8 cellular contexts compared by ENCODE assay signal in the genomic region with DNA sequence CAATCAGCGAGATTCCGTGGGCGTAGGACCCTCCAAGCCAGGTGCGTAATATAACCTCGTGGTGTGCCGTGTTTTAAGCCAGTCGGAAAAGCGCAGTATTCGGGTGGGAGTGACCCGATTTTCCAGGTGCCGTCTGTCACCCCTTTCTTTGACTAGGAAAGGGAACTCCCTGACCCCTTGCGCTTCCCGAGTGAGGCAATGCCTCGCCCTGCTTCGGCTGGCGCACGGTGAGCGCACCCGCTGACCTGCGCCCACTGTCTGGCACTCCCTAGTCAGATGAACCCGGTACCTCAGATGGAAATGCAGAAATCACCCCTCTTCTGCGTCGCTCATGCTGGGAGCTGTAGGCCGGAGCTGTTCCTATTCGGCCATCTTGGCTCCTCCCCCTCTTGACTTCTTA.
A peak's percentile ranks its signal among the peaks of the same experiment; 100 is the strongest.
DNase-seq lines count a peak whose midpoint lies in the region; ATAC-seq, FAIRE-seq and TF ChIP-seq lines count a peak whose summit lies in the region.
"Not testable (repeated sequence)": the region's sequence is repeated elsewhere in the genome, so short reads cannot be mapped to it uniquely, and the experiment has no call there.

No MANE protein-coding gene starts in this region.

- POLR2A ChIA-PET in H1 (lab: Charles Lee; ENCODE audit: partially characterized antibody) = not testable (repeated sequence)

- FAIRE-seq in H1 (lab: Jason Lieb, UNC) = not testable (repeated sequence)

- H3K4me3 ChIP-seq in GM23338 (peak overlapping the region; percentile 46), HUES48 (ENCODE audit: low read depth, low read length) (peak overlapping the region; percentile 39; the same call in 1 of the 2 replicates), NT2/D1 (ENCODE audit: insufficient read length, low read depth) (peak overlapping the region; percentile 43), H1 (ENCODE audit: extremely low read depth in 1 of 4, insufficient read depth in 2 of 4, low read depth in 3 of 4, low read length in 4 of 4) (peak overlapping the region in 2 of 4 experiments; percentile 30 to 36; a peak in 3 of 8 replicates), iPS DF 6.9 (ENCODE audit: low read length) (peak overlapping the region; percentile 24; the same call in 1 of the 2 replicates)
- H3K4me3 ChIP-seq in mesendoderm (ENCODE audit: low read length); trophoblast cell (ENCODE audit: low read depth, low read length): not testable (repeated sequence)

- peak overlapping the region; percentile 58 for H3K4me3 Mint-ChIP-seq in GM23338

- H3K56ac ChIP-seq in H1 (replicated peaks; ENCODE audit: insufficient read length, low read depth, low read length) = not testable (repeated sequence)
- H3K56ac ChIP-seq in mesendoderm (ENCODE audit: low read length) = peak overlapping the region; percentile 34

- H3K14ac ChIP-seq in H1 (ENCODE audit: insufficient read length); trophoblast cell (ENCODE audit: low read length): not testable (repeated sequence)

- H2BK15ac ChIP-seq in H1 (ENCODE audit: low read length); mesendoderm (replicated peaks; ENCODE audit: low read depth): not testable (repeated sequence)

- not testable (repeated sequence) for TF ChIP-seq RAD21 in H1 (IDR thresholded peaks at IDR 0.05 in 1 of 2, conservative IDR thresholded peaks at IDR 0.05 in 1 of 2; ENCODE audit: low read depth in 2 of 2, low read length in 2 of 2)

- peak overlapping the region; percentile 44; the same call in 1 of the 2 replicates for H3K27ac Mint-ChIP-seq in GM23338

- H3K79me1 ChIP-seq in H1 (ENCODE audit: low read depth, low read length); mesendoderm (ENCODE audit: low read length); trophoblast cell (ENCODE audit: low read length): not testable (repeated sequence)

- not testable (repeated sequence) for H2BK20ac ChIP-seq in H1 (ENCODE audit: low read length)

- not testable (repeated sequence) for TF ChIP-seq EP300 in H1 (IDR thresholded peaks at IDR 0.05; ENCODE audit: borderline replicate concordance in 1 of 2, low read depth in 2 of 2, low read length in 2 of 2)

- H3K9me3 Mint-ChIP-seq in GM23338 = not testable (repeated sequence)

- 0 out of 2 replicates have a peak overlapping the region, but pooled peaks have one; percentile 52 for H2BK5ac ChIP-seq in H1 (ENCODE audit: low read depth, low read length)
- H2BK5ac ChIP-seq in mesendoderm (ENCODE audit: low read length); trophoblast cell (ENCODE audit: low read depth, low read length, poor library complexity): not testable (repeated sequence)

- not testable (repeated sequence) for H3K9ac ChIP-seq in HUES48 (ENCODE audit: low read depth, low read length); NT2/D1 (ENCODE audit: insufficient read length, low read depth); mesendoderm (ENCODE audit: low read length); trophoblast cell (ENCODE audit: low read length)
- peak overlapping the region in 2 of 4 experiments; percentile 37 to 54; a peak in 1 of 7 replicates for H3K9ac ChIP-seq in H1 (replicated peaks in 1 of 4; ENCODE audit: extremely low read depth in 1 of 4, low read depth in 3 of 4, low read length in 3 of 4)

- H3K9me2 ChIP-seq in GM23338 (ENCODE audit: insufficient read depth) = not testable (repeated sequence)

- H3K4me2 ChIP-seq in GM23338 (peak overlapping the region; percentile 51; the same call in 1 of the 2 replicates), H1 (ENCODE audit: insufficient read depth in 1 of 2, low read depth in 2 of 2, low read length in 2 of 2) (peak overlapping the region; percentile 33 to 63; a peak in 3 of 4 replicates)
- H3K4me2 ChIP-seq in mesendoderm (ENCODE audit: low read length); trophoblast cell (ENCODE audit: low read length): not testable (repeated sequence)

- H3K4me1 Mint-ChIP-seq in GM23338 = peaks cover 12% of the 10 kb centered on the region

- not testable (repeated sequence) for H3K23me2 ChIP-seq in H1 (ENCODE audit: low read depth, low read length)

- H2AFZ ChIP-seq in GM23338 (peak overlapping the region; percentile 90; the same call in 1 of the 2 replicates), H1 (ENCODE audit: low read length) (peak overlapping the region; percentile 85)
- not testable (repeated sequence) for H2AFZ ChIP-seq in trophoblast cell (ENCODE audit: insufficient read depth, low read length, poor library complexity)

- not testable (repeated sequence) for H3K36me3 ChIP-seq in GM23338 (ENCODE audit: insufficient read depth); HUES48 (ENCODE audit: control insufficient read depth, insufficient read depth, low read length); NT2/D1 (ENCODE audit: insufficient read depth, insufficient read length, low read length); H1 (ENCODE audit: control insufficient read depth in 2 of 4, insufficient read depth in 4 of 4, low read length in 3 of 4); iPS DF 6.9 (ENCODE audit: control insufficient read depth, insufficient read depth, low read length); mesendoderm (ENCODE audit: control insufficient read depth, insufficient read depth, low read length); trophoblast cell (ENCODE audit: control insufficient read depth in 1 of 2, insufficient read depth in 2 of 2, low read length in 2 of 2)

- H3K18ac ChIP-seq in H1 (ENCODE audit: extremely low read depth, low read length) = peak overlapping the region; percentile 83; the same call in 1 of the 2 replicates
- H3K18ac ChIP-seq in mesendoderm (ENCODE audit: low read length); trophoblast cell (ENCODE audit: low read length): not testable (repeated sequence)

- H3K79me2 ChIP-seq in GM23338 (replicated peaks; ENCODE audit: insufficient read depth); H1 (ENCODE audit: control insufficient read depth in 1 of 2, insufficient read depth in 2 of 2, low read length in 2 of 2); mesendoderm (ENCODE audit: control insufficient read depth, insufficient read depth, low read length); trophoblast cell (ENCODE audit: control insufficient read depth, insufficient read depth, low read length, poor library complexity): not testable (repeated sequence)

- not testable (repeated sequence) for H3K36me3 Mint-ChIP-seq in GM23338 (ENCODE audit: low read depth)

- H3K9me3 ChIP-seq in HUES48 (ENCODE audit: control insufficient read depth, insufficient read depth, low read length); NT2/D1 (ENCODE audit: insufficient read depth, low read length); H1 (ENCODE audit: insufficient read depth in 2 of 2, low read depth in 1 of 2, low read length in 1 of 2); iPS DF 6.9 (ENCODE audit: control insufficient read depth, insufficient read depth, low read length); trophoblast cell (ENCODE audit: insufficient read depth, low read depth, low read length): not testable (repeated sequence)

- H4K20me1 ChIP-seq in GM23338 (replicated peaks; ENCODE audit: insufficient read depth); H1 (replicated peaks in 1 of 2; ENCODE audit: control insufficient read depth in 1 of 2, insufficient read depth in 2 of 2, low read length in 2 of 2): not testable (repeated sequence)

- H4K5ac ChIP-seq in H1 (ENCODE audit: insufficient read length, low read depth, low read length); mesendoderm (ENCODE audit: low read length): not testable (repeated sequence)

- DNase-seq in GM23338 (ENCODE audit: low spot score) (peak; percentile 8), NCI-H1105 treated with DMSO at 0.1 percent for 48 hours (lab: John Stamatoyannopoulos, UW) (peak; percentile 5), H1 (ENCODE audit: low read depth in 1 of 2, low spot score in 2 of 2) (peak in 1 of 2 experiments; percentile 56)
- not testable (repeated sequence) for DNase-seq in NT2/D1 (ENCODE audit: low read depth, low spot score); iPS DF 6.9 (ENCODE audit: low read depth, low spot score); mesendoderm; trophoblast cell

- not testable (repeated sequence) for H3K4me1 ChIP-seq in GM23338 (ENCODE audit: insufficient read depth); HUES48 (ENCODE audit: control insufficient read depth, insufficient read depth, low read length); NT2/D1 (ENCODE audit: insufficient read depth, insufficient read length); H1 (replicated peaks in 1 of 4; ENCODE audit: control insufficient read depth in 3 of 4, insufficient read depth in 4 of 4, low read length in 3 of 4); iPS DF 6.9 (ENCODE audit: control insufficient read depth, insufficient read depth, low read length); mesendoderm (ENCODE audit: control insufficient read depth, low read depth, low read length); trophoblast cell (ENCODE audit: control insufficient read depth in 1 of 2, insufficient read depth in 2 of 2, low read length in 2 of 2)

- H3F3A ChIP-seq in GM23338 (replicated peaks; ENCODE audit: low read depth) = not testable (repeated sequence)

- H3K4ac ChIP-seq in H1 (replicated peaks; ENCODE audit: insufficient read length, low read depth, low read length); trophoblast cell (ENCODE audit: low read depth, low read length): not testable (repeated sequence)
- H3K4ac ChIP-seq in mesendoderm (ENCODE audit: low read depth, low read length) = peak overlapping the region; percentile 36

- CTCF ChIA-PET in H1 (lab: Charles Lee; ENCODE audit: partially characterized antibody) = interaction anchor here (1.0 kb wide), 2 partner anchors 15 to 206 kb away, joined by 3 read pairs; no protein-coding TSS in a partner anchor

- H3K27ac ChIP-seq in GM23338 (ENCODE audit: low read depth); HUES48 (ENCODE audit: low read depth, low read length); H1 (ENCODE audit: low read depth, low read length); iPS DF 6.9 (ENCODE audit: low read length); mesendoderm (ENCODE audit: low read depth, low read length); trophoblast cell (ENCODE audit: low read depth, low read length): not testable (repeated sequence)

- H3K23ac ChIP-seq in H1 (ENCODE audit: insufficient read length); mesendoderm (ENCODE audit: low read length); trophoblast cell (ENCODE audit: low read length): not testable (repeated sequence)

- H3K27me3 ChIP-seq in GM23338 (ENCODE audit: insufficient read depth); HUES48 (ENCODE audit: control insufficient read depth, insufficient read depth, low read length); NT2/D1 (ENCODE audit: insufficient read depth, insufficient read length); H1 (replicated peaks in 1 of 4; ENCODE audit: control insufficient read depth in 3 of 4, extremely low read depth in 1 of 4, insufficient read depth in 3 of 4, low read length in 3 of 4); iPS DF 6.9 (ENCODE audit: control insufficient read depth, insufficient read depth, low read length); mesendoderm (ENCODE audit: insufficient read depth, low read length, poor library complexity); trophoblast cell (ENCODE audit: insufficient read depth, low read length): not testable (repeated sequence)

- peak overlapping the region; percentile 68; the same call in 1 of the 2 replicates for H2BK12ac ChIP-seq in H1 (ENCODE audit: low read depth, low read length)
- not testable (repeated sequence) for H2BK12ac ChIP-seq in trophoblast cell (ENCODE audit: low read length)

- not testable (repeated sequence) for H4K8ac ChIP-seq in H1 (ENCODE audit: extremely low read depth, insufficient read depth, low read length); mesendoderm (ENCODE audit: low read depth, low read length); trophoblast cell (ENCODE audit: low read depth, low read length)

- H3K27me3 Mint-ChIP-seq in GM23338 (ENCODE audit: insufficient read depth, low read depth, poor library complexity) = peaks cover 11% of the 10 kb centered on the region

- not testable (repeated sequence) for TF ChIP-seq CTCF in GM23338 (conservative IDR thresholded peaks at IDR 0.05; ENCODE audit: low read depth in 2 of 2); H1 (IDR thresholded peaks at IDR 0.05; ENCODE audit: control extremely low read depth in 1 of 3, insufficient read depth in 1 of 3, low read depth in 1 of 3, low read length in 3 of 3)

- H4K91ac ChIP-seq in H1 (replicated peaks; ENCODE audit: insufficient read length, low read length) = not testable (repeated sequence)
- H4K91ac ChIP-seq in trophoblast cell (ENCODE audit: low read depth, low read length) = peak overlapping the region; percentile 6

- H2BK120ac ChIP-seq in H1 (replicated peaks; ENCODE audit: low read depth, low read length); mesendoderm (ENCODE audit: low read depth, low read length); trophoblast cell (ENCODE audit: insufficient read depth, low read length, poor library complexity): not testable (repeated sequence)

- not testable (repeated sequence) for H2AK5ac ChIP-seq in H1 (ENCODE audit: low read depth, low read length); mesendoderm (ENCODE audit: low read length); trophoblast cell (ENCODE audit: low read length)

- not testable (repeated sequence) for H4K12ac ChIP-seq in trophoblast cell (ENCODE audit: low read depth, low read length)

- not testable (repeated sequence) for TF ChIP-seq POLR2A in H1 (IDR thresholded peaks at IDR 0.05; ENCODE audit: control extremely low read depth in 1 of 2, low read depth in 2 of 2, low read length in 2 of 2)

- 77% methylated on average over 21 of the region's 25 CpGs; no CpG with 5 or more reads in 1 of the 2 experiments for WGBS in H1 (ENCODE audit: extremely low coverage in 1 of 2, insufficient coverage in 1 of 2, insufficient read length in 1 of 2, insufficient replicate concordance in 2 of 2, low coverage in 1 of 2, low lambda C conversion rate in 2 of 2, missing lambda C conversion rate in 1 of 2), 2 experiments
- WGBS in iPS DF 6.9 (ENCODE audit: insufficient coverage, insufficient read length) = no CpG with 5 or more reads among the region's 25 CpGs
- WGBS in mesendoderm (ENCODE audit: extremely low coverage, insufficient coverage, low lambda C conversion rate) = no CpG with 5 or more reads among the region's 25 CpGs
- WGBS in trophoblast cell (ENCODE audit: extremely low coverage, insufficient coverage, insufficient read length) = no CpG with 5 or more reads among the region's 25 CpGs

- ATAC-seq in GM23338 = not testable (repeated sequence)
